13 cellular contexts compared by ENCODE assay signal in the genomic region with DNA sequence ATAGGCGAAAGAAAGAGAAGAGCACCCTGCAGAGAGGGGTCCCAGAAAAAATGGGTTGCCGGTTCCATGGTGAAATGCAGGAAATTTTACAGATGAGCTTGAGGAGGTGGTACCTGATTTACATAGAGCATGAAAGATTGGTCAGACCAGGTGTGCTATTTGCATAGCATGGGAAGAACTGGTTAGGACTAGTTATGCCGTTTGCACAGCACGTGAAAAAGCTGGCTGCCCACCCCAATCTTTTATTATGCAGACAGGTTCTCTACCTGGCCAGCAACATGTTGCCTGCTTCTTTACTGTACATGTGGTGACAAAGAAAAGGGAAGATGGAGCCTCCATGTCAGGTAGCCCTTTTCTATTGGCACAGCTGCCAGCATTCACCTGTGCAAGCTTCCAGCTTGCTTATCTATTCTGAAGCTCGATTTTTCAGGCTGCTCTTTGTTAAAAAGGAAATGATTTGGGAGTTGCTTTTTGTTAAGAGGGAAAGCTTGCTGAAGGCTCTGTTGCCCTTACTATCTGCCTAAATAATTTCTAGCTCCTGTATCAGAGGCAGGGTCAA.
A peak's percentile ranks its signal among the peaks of the same experiment; 100 is the strongest.
DNase-seq lines count a peak whose midpoint lies in the region; ATAC-seq and TF ChIP-seq lines count a peak whose summit lies in the region.
"Had no signal": no experiment of that assay in that cellular context is flagged by ENCODE, and none has a peak within 500 bp of the region (broad histone marks: within the 10 kb centered on the region; RNA-seq: fewer than 3 reads in every experiment).

No MANE protein-coding gene starts in this region.

- H3K27ac ChIP-seq in 22Rv1 (peak overlapping the region; percentile 39; the same call in 1 of the 2 replicates), hepatocyte (no peak overlapping the region)

- DNase-seq in Caco-2 (peak; percentile 45 to 58), NCI-H526 treated with DMSO at 0.1 percent for 48 hours (lab: John Stamatoyannopoulos, UW) (peak; percentile 42), hepatocyte (ENCODE audit: low spot score) (no peak), foreskin melanocyte (no peak)
- no peak for DNase-seq in activated CD8-positive, alpha-beta memory T cell treated with anti-CD3 and anti-CD28 coated beads, Interleukin-2, amount 10 ng/mL, durations not matched to agents 7 days and 5 days
- DNase-seq: ACHN, Karpas-422, NCI-H2107, PC-3 had no signal

- no TSS peak for BruUV-seq in Caco-2 (replicated peaks; lab: Mats Ljungman, UMichigan)

- no peaks in the 10 kb centered on the region for H3K79me2 ChIP-seq in hepatocyte

- H3K4me1 ChIP-seq in Caco-2 (peaks cover 18% of the 10 kb centered on the region), hepatocyte (ENCODE audit: insufficient read depth) (no peaks in the 10 kb centered on the region)

- H3K27me3 ChIP-seq in Caco-2 (replicated peaks; ENCODE audit: control insufficient read depth, insufficient read depth, low read length) (no peaks in the 10 kb centered on the region), hepatocyte (no peaks in the 10 kb centered on the region)

- H3K36me3 Mint-ChIP-seq in Caco-2 (ENCODE audit: insufficient read depth, unreplicated experiment) = no peaks in the 10 kb centered on the region
- no peaks in the 10 kb centered on the region for H3K36me3 Mint-ChIP-seq in activated T-helper 17 cell treated with anti-CD3 and anti-CD28 coated beads, Interleukin-2, amount 50 U/mL, for 72 hours (ENCODE audit: low read depth)
- H3K36me3 Mint-ChIP-seq in activated CD8-positive, alpha-beta memory T cell treated with anti-CD3 and anti-CD28 coated beads, Interleukin-2, amount 10 ng/mL, durations not matched to agents 7 days and 5 days = no peaks in the 10 kb centered on the region

- TF ChIP-seq CTCF in 22Rv1 (IDR thresholded peaks at IDR 0.05) = no peak
- no peak for TF ChIP-seq CTCF in Caco-2 (IDR thresholded peaks at IDR 0.05; ENCODE audit: insufficient read depth in 1 of 2, low read depth in 1 of 2, low read length in 1 of 2, severe bottlenecking in 1 of 2, unreplicated experiment in 1 of 2)
- TF ChIP-seq CTCF in hepatocyte (IDR thresholded peaks at IDR 0.05; ENCODE audit: poor library complexity) = no peak

- no peaks in the 10 kb centered on the region for H4K20me1 ChIP-seq in hepatocyte (ENCODE audit: insufficient read depth, poor library complexity, severe bottlenecking)

- H3K4me1 Mint-ChIP-seq in Caco-2 (ENCODE audit: low read depth, unreplicated experiment) = peaks cover 9% of the 10 kb centered on the region
- peaks cover 11% of the 10 kb centered on the region for H3K4me1 Mint-ChIP-seq in activated T-helper 17 cell treated with anti-CD3 and anti-CD28 coated beads, Interleukin-2, amount 50 U/mL, for 72 hours
- peaks cover 15% of the 10 kb centered on the region for H3K4me1 Mint-ChIP-seq in activated CD8-positive, alpha-beta memory T cell treated with anti-CD3 and anti-CD28 coated beads, Interleukin-2, amount 10 ng/mL, durations not matched to agents 7 days and 5 days

- peak overlapping the region; percentile 66 for H3K4me3 Mint-ChIP-seq in Caco-2 (ENCODE audit: unreplicated experiment)
- no peak overlapping the region for H3K4me3 Mint-ChIP-seq in activated T-helper 17 cell treated with anti-CD3 and anti-CD28 coated beads, Interleukin-2, amount 50 U/mL, for 72 hours
- H3K4me3 Mint-ChIP-seq in activated CD8-positive, alpha-beta memory T cell treated with anti-CD3 and anti-CD28 coated beads, Interleukin-2, amount 10 ng/mL, durations not matched to agents 7 days and 5 days = no peak overlapping the region
- H3K4me3 Mint-ChIP-seq: B cell had no signal

- peak overlapping the region; percentile 21 for H3K4me2 ChIP-seq in hepatocyte

- peak overlapping the region; percentile 62 for H3K27ac Mint-ChIP-seq in Caco-2 (ENCODE audit: unreplicated experiment)
- no peak overlapping the region for H3K27ac Mint-ChIP-seq in activated T-helper 17 cell treated with anti-CD3 and anti-CD28 coated beads, Interleukin-2, amount 50 U/mL, for 72 hours
- no peak overlapping the region for H3K27ac Mint-ChIP-seq in activated CD8-positive, alpha-beta memory T cell treated with anti-CD3 and anti-CD28 coated beads, Interleukin-2, amount 10 ng/mL, durations not matched to agents 7 days and 5 days
- H3K27ac Mint-ChIP-seq: B cell had no signal

- H3K9me3 Mint-ChIP-seq in Caco-2 (ENCODE audit: unreplicated experiment) = no peaks in the 10 kb centered on the region
- no peaks in the 10 kb centered on the region for H3K9me3 Mint-ChIP-seq in activated T-helper 17 cell treated with anti-CD3 and anti-CD28 coated beads, Interleukin-2, amount 50 U/mL, for 72 hours
- H3K9me3 Mint-ChIP-seq in activated CD8-positive, alpha-beta memory T cell treated with anti-CD3 and anti-CD28 coated beads, Interleukin-2, amount 10 ng/mL, durations not matched to agents 7 days and 5 days (ENCODE audit: low read depth) = no peaks in the 10 kb centered on the region

- no peak for ATAC-seq in activated T-helper 17 cell treated with anti-CD3 and anti-CD28 coated beads, Interleukin-2, amount 50 U/mL, for 72 hours (replicated peaks)
- no peak for ATAC-seq in activated CD8-positive, alpha-beta memory T cell treated with anti-CD3 and anti-CD28 coated beads, Interleukin-2, amount 10 ng/mL, durations not matched to agents 7 days and 5 days
- no peak for ATAC-seq in HG02938 (IDR thresholded peaks at IDR 0.05; ENCODE audit: unreplicated experiment)
- ATAC-seq: PC-3 had no signal

- intact Hi-C loops in Caco-2 (cut with micrococcal nuclease; ENCODE audit: unreplicated experiment) = loop anchor here (1.0 to 5.0 kb wide), 3 partner anchors 19 to 84 kb away; no protein-coding TSS in a partner anchor

- no peaks in the 10 kb centered on the region for H3K36me3 ChIP-seq in Caco-2 (ENCODE audit: control insufficient read depth, insufficient read depth, low read length)
- no peaks in the 10 kb centered on the region for H3K36me3 ChIP-seq in hepatocyte (replicated peaks; ENCODE audit: insufficient read depth, low read depth)

- POLR2A ChIA-PET in Caco-2 (lab: Charles Lee) = no interaction called here

- CTCF ChIA-PET in Caco-2 (lab: Charles Lee) = interaction anchor here (0.6 kb wide), 1 partner anchor 84 kb away, joined by 3 read pairs; no protein-coding TSS in a partner anchor
- CTCF ChIA-PET in activated CD8-positive, alpha-beta memory T cell treated with anti-CD3 and anti-CD28 coated beads, Interleukin-2, amount 10 ng/mL, durations not matched to agents 7 days and 5 days (lab: Charles Lee) = no interaction called here

- peak overlapping the region; percentile 35 for H2AFZ ChIP-seq in hepatocyte

- H3K27me3 Mint-ChIP-seq in Caco-2 (ENCODE audit: insufficient read depth, unreplicated experiment) = no peaks in the 10 kb centered on the region
- H3K27me3 Mint-ChIP-seq in activated T-helper 17 cell treated with anti-CD3 and anti-CD28 coated beads, Interleukin-2, amount 50 U/mL, for 72 hours = peaks cover 4% of the 10 kb centered on the region
- H3K27me3 Mint-ChIP-seq in activated CD8-positive, alpha-beta memory T cell treated with anti-CD3 and anti-CD28 coated beads, Interleukin-2, amount 10 ng/mL, durations not matched to agents 7 days and 5 days = peaks cover 25% of the 10 kb centered on the region

- peak overlapping the region; percentile 31 for H3K4me3 ChIP-seq in Caco-2 (ENCODE audit: low read depth, low read length)
- no peak overlapping the region for H3K4me3 ChIP-seq in hepatocyte

- no peaks in the 10 kb centered on the region for H3K9me2 ChIP-seq in hepatocyte (replicated peaks; ENCODE audit: insufficient read depth)

- H3K9me3 ChIP-seq in Caco-2 (no peaks in the 10 kb centered on the region), hepatocyte (ENCODE audit: low read depth) (no peaks in the 10 kb centered on the region)

- 62% methylated on average over 5 of the region's 5 CpGs for WGBS in hepatocyte (ENCODE audit: low lambda C conversion rate, missing lambda C conversion rate)

Comparison
In these comparisons a context has a peak if more than half of its experiments do, and no peak if none do; other contexts are left out.
1. DNase-seq: peak in Caco-2 (2 of 2) and NCI-H526 treated with DMSO at 0.1 percent for 48 hours (single experiment); none in hepatocyte (single experiment), activated CD8-positive, alpha-beta memory T cell treated with anti-CD3 and anti-CD28 coated beads, Interleukin-2, amount 10 ng/mL, durations not matched to agents 7 days and 5 days (single experiment) and foreskin melanocyte (single experiment).